13 cellular contexts compared by ENCODE assay signal in the genomic region with DNA sequence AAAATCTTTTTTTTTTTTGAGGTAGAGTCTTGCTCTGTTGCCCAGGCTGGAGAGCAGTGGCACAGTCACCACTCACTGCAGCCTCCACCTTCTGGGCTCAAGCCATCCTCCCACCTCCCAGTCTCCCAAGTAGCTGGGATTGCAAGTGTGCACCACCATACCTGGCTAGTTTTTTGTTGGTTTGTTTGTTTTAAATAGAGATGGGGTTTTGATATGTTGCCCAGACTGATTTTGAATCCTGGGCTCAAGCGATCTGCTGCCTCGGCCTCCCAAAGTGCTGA. TPM values are rescaled to one million over a fixed set of nuclear protein-coding genes. Genes with fewer than 3 reads are reported as not detected.
DNase-seq lines count a peak whose midpoint lies in the region; ATAC-seq and TF ChIP-seq lines count a peak whose summit lies in the region.
"Had no signal": no experiment of that assay in that cellular context is flagged by ENCODE, and none has a peak within 500 bp of the region (broad histone marks: within the 10 kb centered on the region; RNA-seq: fewer than 3 reads in every experiment).

No MANE protein-coding gene starts in this region.

- H3K9me3 ChIP-seq in esophagus squamous epithelium (no peaks in the 10 kb centered on the region), skeletal muscle satellite cell (replicated peaks; ENCODE audit: low read length) (no peaks in the 10 kb centered on the region)
- H3K9me3 ChIP-seq: sigmoid colon had no signal

- peak overlapping the region; percentile 88 for H3K4me3 Mint-ChIP-seq in T-helper 1 cell treated with Interleukin-12 subunit alpha and Interleukin-12 subunit beta and Interleukin-4 antibody, amounts not matched to agents 30 μg/mL and 1 μg/mL, for 36 hours

- H3K36me3 Mint-ChIP-seq in T-helper 1 cell treated with Interleukin-12 subunit alpha and Interleukin-12 subunit beta and Interleukin-4 antibody, amounts not matched to agents 30 μg/mL and 1 μg/mL, for 36 hours (ENCODE audit: low read depth), result peaks cover 15% of the 10 kb centered on the region

- no peak for TF ChIP-seq POLR2A in esophagus squamous epithelium (IDR thresholded peaks at IDR 0.05)

- intact Hi-C loops in esophagus squamous epithelium (cut with DNase I), result loop anchor here (10.0 kb wide), 1 partner anchor 126 kb away; no protein-coding TSS in a partner anchor

- H3K4me2 ChIP-seq in skeletal muscle satellite cell (ENCODE audit: low read length), result peak overlapping the region; percentile 97

- peaks cover 26% of the 10 kb centered on the region for H3K4me1 Mint-ChIP-seq in T-helper 1 cell treated with Interleukin-12 subunit alpha and Interleukin-12 subunit beta and Interleukin-4 antibody, amounts not matched to agents 30 μg/mL and 1 μg/mL, for 36 hours (ENCODE audit: low read depth)

- TF ChIP-seq CTCF in VCaP (conservative IDR thresholded peaks at IDR 0.05) (no peak), esophagus squamous epithelium (IDR thresholded peaks at IDR 0.05) (no peak)

- H3K9me3 Mint-ChIP-seq in T-helper 1 cell treated with Interleukin-12 subunit alpha and Interleukin-12 subunit beta and Interleukin-4 antibody, amounts not matched to agents 30 μg/mL and 1 μg/mL, for 36 hours, result no peaks in the 10 kb centered on the region

- no peak for DNase-seq in T-helper 1 cell
- no peak for DNase-seq in esophagus squamous epithelium (lab: John Stamatoyannopoulos, UW)
- DNase-seq in DMS114 treated with DMSO at 0.1 percent for 48 hours (lab: John Stamatoyannopoulos, UW; ENCODE audit: unreplicated experiment), result no peak
- no peak for DNase-seq in pons (ENCODE audit: low spot score)
- DNase-seq: 8988T; activated CD4-positive, CD25-positive, alpha-beta regulatory T cell; GOT3; IMR-90; sigmoid colon had no signal

- H3K4me1 ChIP-seq in esophagus squamous epithelium (peaks cover 11 to 48% (median 14%) of the 10 kb centered on the region in 3 donors), skeletal muscle satellite cell (ENCODE audit: control insufficient read depth, insufficient read depth, low read length) (peaks cover 14% of the 10 kb centered on the region)

- H3K27me3 Mint-ChIP-seq in T-helper 1 cell treated with Interleukin-12 subunit alpha and Interleukin-12 subunit beta and Interleukin-4 antibody, amounts not matched to agents 30 μg/mL and 1 μg/mL, for 36 hours (ENCODE audit: low read depth), result no peaks in the 10 kb centered on the region

- ATAC-seq in HG02885 (IDR thresholded peaks at IDR 0.05; ENCODE audit: poor library complexity, unreplicated experiment), result no peak

- H3K9ac ChIP-seq in skeletal muscle satellite cell (ENCODE audit: low read depth, low read length), result no peak overlapping the region

- 86 to 89% methylated on average over 2 of the region's 2 CpGs for WGBS in esophagus squamous epithelium, 2 donors

- no peaks in the 10 kb centered on the region for H3K27me3 ChIP-seq in esophagus squamous epithelium
- H3K27me3 ChIP-seq in skeletal muscle satellite cell (ENCODE audit: control insufficient read depth, insufficient read depth, low read length), result no peaks in the 10 kb centered on the region
- H3K27me3 ChIP-seq: sigmoid colon had no signal

- H3K27ac ChIP-seq in VCaP (peak overlapping the region; percentile 95), esophagus squamous epithelium (peak overlapping the region in 1 of 4 donors; percentile 95)

- H3K27ac Mint-ChIP-seq in T-helper 1 cell treated with Interleukin-12 subunit alpha and Interleukin-12 subunit beta and Interleukin-4 antibody, amounts not matched to agents 30 μg/mL and 1 μg/mL, for 36 hours, result peak overlapping the region; percentile 84

- peak overlapping the region in 3 of 4 donors; percentile 81 to 99 (median 90) for H3K4me3 ChIP-seq in esophagus squamous epithelium
- H3K4me3 ChIP-seq in skeletal muscle satellite cell (ENCODE audit: low read length), result no peak overlapping the region

- H3K36me3 ChIP-seq in esophagus squamous epithelium (no peaks in the 10 kb centered on the region), skeletal muscle satellite cell (ENCODE audit: insufficient read depth, low read length) (no peaks in the 10 kb centered on the region)
- H3K36me3 ChIP-seq: sigmoid colon had no signal

RNA-seq across cellular contexts. Expression of a gene that starts 2.0 kb away (rescaled TPM):
- 10 to 100 TPM in 2 of 4 donors, 1 to 10 TPM in 2; 5.8 to 14.9 (median 9.7) TPM for total RNA-seq in esophagus squamous epithelium
- total RNA-seq in skeletal muscle satellite cell (2012; rRNA removed), result 6.1 and 6.8 TPM in 2 replicates
